21 cellular contexts compared by ENCODE assay signal in genomic region chr9:79526149-79526672, GRCh38. TPM values are rescaled to one million over a fixed set of nuclear protein-coding genes. Genes with fewer than 3 reads are reported as not detected.
DNase-seq lines count a peak whose midpoint lies in the region; ATAC-seq and TF ChIP-seq lines count a peak whose summit lies in the region.
"Had no signal": no experiment of that assay in that cellular context is flagged by ENCODE, and none has a peak within 500 bp of the region (broad histone marks: within the 10 kb centered on the region; RNA-seq: fewer than 3 reads in every experiment).

No MANE protein-coding gene starts in this region.

- TF ChIP-seq POLR2A in sigmoid colon (IDR thresholded peaks at IDR 0.05): no peak

- H3K4me3 ChIP-seq in sigmoid colon (no peak overlapping the region), aorta (ENCODE audit: low read length in 2 of 2) (no peak overlapping the region)
- H3K4me3 ChIP-seq: BLaER1 treated with 17β-estradiol and CSF1 and Interleukin-3, amounts not matched to agents 10 nM and 100 nM; MG63 had no signal

- peak; percentile 61 for ATAC-seq in GM18870 (IDR thresholded peaks at IDR 0.05; ENCODE audit: unreplicated experiment)
- ATAC-seq in HG02623 (IDR thresholded peaks at IDR 0.05; ENCODE audit: unreplicated experiment): peak; percentile 54
- peak; percentile 38 for ATAC-seq in HG03039 (IDR thresholded peaks at IDR 0.05; ENCODE audit: unreplicated experiment)
- no peak for ATAC-seq in HG02678 (IDR thresholded peaks at IDR 0.05; ENCODE audit: unreplicated experiment)
- no peak for ATAC-seq in aorta (ENCODE audit: low FRiP score)

- 79 to 87% methylated on average over 1 of the region's 1 CpG for WGBS in sigmoid colon, 2 donors
- WGBS in aorta, 2 donors: 93 to 96% methylated on average over 1 of the region's 1 CpG

- H3K27ac ChIP-seq in sigmoid colon (no peak overlapping the region), aorta (ENCODE audit: low read depth in 1 of 2, low read length in 2 of 2) (no peak overlapping the region)
- H3K27ac ChIP-seq: BLaER1 treated with 17β-estradiol and CSF1 and Interleukin-3, amounts not matched to agents 10 nM and 100 nM had no signal

- H3K36me3 ChIP-seq in sigmoid colon (no peaks in the 10 kb centered on the region), aorta (ENCODE audit: control insufficient read depth in 1 of 2, insufficient read depth in 2 of 2, low read length in 1 of 2) (no peaks in the 10 kb centered on the region)
- H3K36me3 ChIP-seq: BLaER1 treated with 17β-estradiol and CSF1 and Interleukin-3, amounts not matched to agents 10 nM and 100 nM; MG63 had no signal

- H3K4me1 ChIP-seq in sigmoid colon: no peaks in the 10 kb centered on the region
- no peaks in the 10 kb centered on the region for H3K4me1 ChIP-seq in aorta (ENCODE audit: control insufficient read depth in 1 of 2, insufficient read depth in 2 of 2, low read length in 2 of 2)
- H3K4me1 ChIP-seq: BLaER1 treated with 17β-estradiol and CSF1 and Interleukin-3, amounts not matched to agents 10 nM and 100 nM had no signal

- DNase-seq in sigmoid colon (no peak), aorta (no peak), NCI-H2029 (lab: John Stamatoyannopoulos, UW) (no peak)
- DNase-seq: AML-193; CD4-positive, alpha-beta T cell; IMR-90; KG1; MG63; NCI-H1105 treated with DMSO at 0.1 percent for 48 hours; NCI-H146; NCI-H1930; NCI-H446; NCI-H524 treated with DMSO at 0.1 percent for 48 hours; NCI-H774; SK-N-SH; SW 1271 had no signal

- H3K9me3 ChIP-seq in sigmoid colon: peaks cover 0 to 3% (median 0%) of the 10 kb centered on the region in 4 donors
- peaks cover 4% of the 10 kb centered on the region for H3K9me3 ChIP-seq in aorta (ENCODE audit: control insufficient read depth, low read length)
- H3K9me3 ChIP-seq: MG63, SK-N-SH had no signal

- TF ChIP-seq EP300 in sigmoid colon (IDR thresholded peaks at IDR 0.05): no peak

- intact Hi-C loops in sigmoid colon (cut with DNase I): no loop called here
- intact Hi-C loops in aorta (cut with DNase I): no loop called here

- H3K27me3 ChIP-seq in sigmoid colon: no peaks in the 10 kb centered on the region
- H3K27me3 ChIP-seq in aorta (ENCODE audit: control insufficient read depth in 1 of 2, insufficient read depth in 2 of 2, low read length in 1 of 2): no peaks in the 10 kb centered on the region
- H3K27me3 ChIP-seq: BLaER1 treated with 17β-estradiol and CSF1 and Interleukin-3, amounts not matched to agents 10 nM and 100 nM; MG63 had no signal

- TF ChIP-seq CTCF in sigmoid colon (IDR thresholded peaks at IDR 0.05): no peak

RNA-seq across cellular contexts. Expression of gene TLE4, which starts 45.6 kb away (rescaled TPM):
- 10 to 100 TPM; 29.1 to 60.9 (median 34.6) TPM for total RNA-seq in sigmoid colon
- 10 to 100 TPM in 1 of 3 donors, 1 to 10 TPM in 2; 7.6 to 11.6 (median 8.4) TPM for polyA plus RNA-seq in sigmoid colon
- 10 to 100 TPM; 36.7 to 38.3 TPM for total RNA-seq in aorta
- polyA plus RNA-seq in aorta: 1 to 10 TPM; 6.0 to 7.9 TPM

Comparison
In these comparisons a context has a peak if more than half of its experiments do, and no peak if none do; other contexts are left out.
1. ATAC-seq: peak in GM18870 (single experiment), HG02623 (single experiment) and HG03039 (single experiment); none in HG02678 (single experiment) and aorta (single experiment).